10 cellular contexts compared by ENCODE assay signal in the genomic region with DNA sequence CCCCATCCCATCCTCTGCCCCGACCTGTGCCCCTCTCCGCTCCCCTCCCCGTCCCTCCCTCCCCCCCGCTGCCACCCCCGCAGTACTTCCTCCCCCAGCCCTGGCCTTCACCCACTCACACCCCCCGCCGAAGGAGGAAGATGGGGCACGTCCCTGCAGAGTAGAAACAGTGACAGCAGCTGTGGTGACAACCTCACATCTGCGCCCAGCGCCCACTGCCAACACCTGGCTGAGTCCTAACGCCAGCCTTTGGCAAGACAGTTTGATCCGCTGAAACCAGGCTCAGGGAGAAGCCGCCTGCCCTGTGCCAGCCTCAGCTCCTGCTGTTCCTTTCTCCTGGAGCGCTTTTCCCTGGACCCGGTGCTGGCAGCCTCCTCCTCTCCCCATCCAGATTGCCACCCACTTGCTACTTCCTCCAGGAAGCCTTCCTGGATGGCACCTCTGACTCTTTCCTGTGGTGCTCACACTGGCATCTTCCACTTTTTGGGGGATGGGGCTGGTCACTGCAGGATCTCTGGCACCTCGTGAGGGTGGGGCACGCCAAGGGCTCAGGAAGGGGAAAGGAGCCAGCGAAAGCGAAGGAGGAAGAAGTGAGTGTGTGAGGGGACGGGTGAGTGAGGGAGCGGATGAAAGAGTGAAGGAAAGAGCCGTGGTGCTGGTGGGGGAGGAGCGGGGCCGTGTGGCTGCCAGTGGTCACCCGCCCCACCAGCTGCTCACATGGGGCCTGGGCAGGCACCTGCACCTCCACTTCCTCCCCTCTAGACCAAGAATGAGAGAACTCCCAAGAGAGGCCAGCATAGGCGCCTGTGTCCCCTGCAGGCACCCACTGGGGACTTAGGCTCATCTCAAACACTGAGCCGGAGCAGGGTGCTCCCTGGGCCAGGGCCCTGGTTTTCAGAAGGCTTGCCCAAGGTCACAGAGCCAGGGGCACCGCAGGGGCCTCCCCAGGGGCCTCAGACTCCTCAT.
DNase-seq lines count a peak whose midpoint lies in the region; ATAC-seq lines count a peak whose summit lies in the region.
"Had no signal": no experiment of that assay in that cellular context is flagged by ENCODE, and none has a peak within 500 bp of the region (broad histone marks: within the 10 kb centered on the region; RNA-seq: fewer than 3 reads in every experiment).

No MANE protein-coding gene starts in this region.

- ATAC-seq in HG03159 (IDR thresholded peaks at IDR 0.05; ENCODE audit: unreplicated experiment), result peak; percentile 50
- ATAC-seq in GM18870 (IDR thresholded peaks at IDR 0.05; ENCODE audit: unreplicated experiment), result no peak
- no peak for ATAC-seq in GM19351 (IDR thresholded peaks at IDR 0.05; ENCODE audit: unreplicated experiment)

- DNase-seq in activated CD4-positive, alpha-beta T cell treated with anti-CD3 and anti-CD28 coated beads for 4 hours, result peak; percentile 45 to 62
- DNase-seq in activated CD4-positive, alpha-beta T cell treated with anti-CD3 and anti-CD28 coated beads for 1 hour, result no peak
- DNase-seq in activated naive CD4-positive, alpha-beta T cell treated with anti-CD3 and anti-CD28 coated beads, Interleukin-2, amount 50 U/mL, for 16 hours, result peak; percentile 48
- peak; percentile 38 to 55 for DNase-seq in stimulated activated CD8-positive, alpha-beta memory T cell treated with anti-CD3 and anti-CD28 coated beads, Interleukin-7, amount 100 ng/mL, for 4 hours (ENCODE audit: low read depth in 2 of 2)
- no peak for DNase-seq in NCI-H2081 treated with DMSO at 0.1 percent for 48 hours (lab: John Stamatoyannopoulos, UW)
- DNase-seq: NCI-H1105, thyroid gland had no signal

Comparison
In these comparisons a context has a peak if more than half of its experiments do, and no peak if none do; other contexts are left out.
1. DNase-seq: peak in activated CD4-positive, alpha-beta T cell treated with anti-CD3 and anti-CD28 coated beads for 4 hours (2 of 2), activated naive CD4-positive, alpha-beta T cell treated with anti-CD3 and anti-CD28 coated beads, Interleukin-2, amount 50 U/mL, for 16 hours (single experiment) and stimulated activated CD8-positive, alpha-beta memory T cell treated with anti-CD3 and anti-CD28 coated beads, Interleukin-7, amount 100 ng/mL, for 4 hours (2 of 2); none in activated CD4-positive, alpha-beta T cell treated with anti-CD3 and anti-CD28 coated beads for 1 hour (single experiment) and NCI-H2081 treated with DMSO at 0.1 percent for 48 hours (single experiment).